In the genomic region with DNA sequence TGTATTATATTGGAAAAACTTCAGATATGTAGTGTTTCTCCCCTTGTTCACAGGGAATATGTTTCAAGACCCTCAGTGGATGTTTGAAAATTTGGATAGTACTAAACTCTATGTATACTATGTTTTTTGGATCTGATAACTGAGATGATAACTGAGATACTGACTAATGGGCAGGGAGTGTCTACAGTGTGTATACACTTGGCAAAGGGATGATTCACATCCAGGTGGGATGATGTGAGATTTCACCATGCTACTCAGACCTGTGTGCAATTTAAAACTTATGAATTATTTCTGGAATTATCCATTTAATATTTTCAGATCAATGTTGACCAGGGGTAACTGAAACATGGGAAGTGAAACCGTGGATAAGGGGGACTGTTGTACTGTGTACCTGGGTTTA, we compare ENCODE assay signal across 22 cellular contexts.
"Had no signal": no experiment of that assay in that cellular context is flagged by ENCODE, and none has a peak within 500 bp of the region (broad histone marks: within the 10 kb centered on the region; RNA-seq: fewer than 3 reads in every experiment).

No MANE protein-coding gene starts in this region.

- FAIRE-seq: kidney had no signal

- H3K27me3 ChIP-seq: gastrocnemius medialis, ovary, sigmoid colon, testis, tibial artery, uterus had no signal

- H3K9me3 Mint-ChIP-seq: natural killer cell had no signal

- H3K27ac Mint-ChIP-seq: natural killer cell; stimulated activated memory B cell treated with anti-CD40 and anti-IgM and Interleukin-4, amounts not matched to agents 10 μg/mL and 1 μg/mL and 100 μg/mL, for 72 hours; type B pancreatic cell had no signal

- H3K4me1 ChIP-seq: gastrocnemius medialis, psoas muscle, sigmoid colon, testis, tibial artery, uterus had no signal

- DNase-seq: cerebellar nuclear complex; cortex of kidney; gastrocnemius medialis; head of caudate nucleus; kidney; natural killer cell; occipital lobe; ovary; posterior cingulate gyrus; psoas muscle; right cardiac atrium; sigmoid colon; stimulated activated CD4-positive, alpha-beta T cell treated with anti-CD3 and anti-CD28 coated beads, Interleukin-2, amount 100 ng/mL, for 24 hours; stimulated activated CD4-positive, alpha-beta T cell treated with anti-CD3 and anti-CD28 coated beads, Interleukin-4, amount 100 ng/mL, for 24 hours; stimulated activated naive CD8-positive, alpha-beta T cell treated with anti-CD3 and anti-CD28 coated beads, Interleukin-15, Interleukin-2, amounts not matched to agents 100 U/mL and 50 U/mL, for 24 hours; substantia nigra; testis; tibial artery; uterus had no signal

- H3K4me3 ChIP-seq: gastrocnemius medialis, ovary, psoas muscle, sigmoid colon, testis, tibial artery, uterus had no signal

- H3K27me3 Mint-ChIP-seq: stimulated activated memory B cell treated with anti-CD40 and anti-IgM and Interleukin-4, amounts not matched to agents 10 μg/mL and 1 μg/mL and 100 μg/mL, for 72 hours; type B pancreatic cell had no signal

- ATAC-seq: gastrocnemius medialis; left lobe of liver; natural killer cell; psoas muscle; right cardiac atrium; stimulated activated memory B cell treated with anti-CD40 and anti-IgM and Interleukin-4, amounts not matched to agents 10 μg/mL and 1 μg/mL and 100 μg/mL, for 72 hours; stimulated activated naive CD8-positive, alpha-beta T cell treated with anti-CD3 and anti-CD28 coated beads, Interleukin-15, Interleukin-2, amounts not matched to agents 100 U/mL and 50 U/mL, for 24 hours had no signal

- H3K36me3 ChIP-seq: gastrocnemius medialis, ovary, sigmoid colon, uterus had no signal

- H3K9me3 ChIP-seq: gastrocnemius medialis, ovary, sigmoid colon, testis, tibial artery, uterus had no signal

- H3K4me1 Mint-ChIP-seq: natural killer cell; stimulated activated memory B cell treated with anti-CD40 and anti-IgM and Interleukin-4, amounts not matched to agents 10 μg/mL and 1 μg/mL and 100 μg/mL, for 72 hours had no signal

- H3K4me3 Mint-ChIP-seq: natural killer cell; stimulated activated memory B cell treated with anti-CD40 and anti-IgM and Interleukin-4, amounts not matched to agents 10 μg/mL and 1 μg/mL and 100 μg/mL, for 72 hours; type B pancreatic cell had no signal

- H3K27ac ChIP-seq: gastrocnemius medialis, ovary, psoas muscle, sigmoid colon, testis, tibial artery, uterus had no signal
